21 cellular contexts compared by ENCODE assay signal in genomic region chr5:165981721-165982120, GRCh38.
"Had no signal": no experiment of that assay in that cellular context is flagged by ENCODE, and none has a peak within 500 bp of the region (broad histone marks: within the 10 kb centered on the region; RNA-seq: fewer than 3 reads in every experiment).

No MANE protein-coding gene starts in this region.

- DNase-seq: IMR-90, Karpas-422, KG1, MM.1S, NCI-H1092 treated with DMSO at 0.1 percent for 48 hours, NCI-H1417, NCI-H1436 treated with DMSO at 0.1 percent for 48 hours, NCI-H1694, NCI-H187 treated with DMSO at 0.1 percent for 48 hours, NCI-H2029 treated with DMSO at 0.1 percent for 48 hours, NCI-H2171 treated with DMSO at 0.1 percent for 48 hours, NCI-H345, NCI-H446 treated with DMSO at 0.1 percent for 48 hours, NCI-H510A treated with DMSO at 0.1 percent for 48 hours, NCI-H526, Right ventricle myocardium superior, RPMI8226, SIG-M5 had no signal

- H3K4me3 ChIP-seq: SJSA1, SK-N-MC had no signal

- ATAC-seq: HepG2 had no signal

- H3K36me3 ChIP-seq: SJSA1 had no signal

- H3K27ac ChIP-seq: SJSA1, SK-N-MC had no signal

- H3K4me1 ChIP-seq: SJSA1 had no signal

- H3K27me3 ChIP-seq: SJSA1 had no signal
